Comparison of ENCODE assay signal across 9 cellular contexts in genomic region chr10:61964059-61964709, GRCh38.
DNase-seq lines count a peak whose midpoint lies in the region; ATAC-seq and TF ChIP-seq lines count a peak whose summit lies in the region.
"Had no signal": no experiment of that assay in that cellular context is flagged by ENCODE, and none has a peak within 500 bp of the region (broad histone marks: within the 10 kb centered on the region; RNA-seq: fewer than 3 reads in every experiment).

No MANE protein-coding gene starts in this region.

- no peaks in the 10 kb centered on the region for H4K20me1 ChIP-seq in hepatocyte (ENCODE audit: insufficient read depth, poor library complexity, severe bottlenecking)

- ATAC-seq in GM19395 (IDR thresholded peaks at IDR 0.05; ENCODE audit: unreplicated experiment) (peak; percentile 35), activated B cell treated with CpG ODN at 0.5 μM for 24 hours (ENCODE audit: low read depth) (no peak), HG03442 (IDR thresholded peaks at IDR 0.05; ENCODE audit: unreplicated experiment) (no peak), aorta (ENCODE audit: low FRiP score) (no peak)

- 25% methylated on average over 3 of the region's 3 CpGs for WGBS in hepatocyte (ENCODE audit: low lambda C conversion rate, missing lambda C conversion rate)
- WGBS in aorta, 2 donors = 2 to 9% methylated on average over 3 of the region's 3 CpGs

- no peak overlapping the region for H3K4me3 ChIP-seq in AG04450 (ENCODE audit: low read depth, low read length)
- H3K4me3 ChIP-seq in hepatocyte = no peak overlapping the region
- H3K4me3 ChIP-seq in aorta (ENCODE audit: low read length in 2 of 2) = peak overlapping the region in 1 of 2 donors; percentile 54

- CTCF ChIA-PET in AG04450 (lab: Charles Lee) (interaction anchor here (0.5 to 1.6 kb wide), 3 partner anchors 9 to 21 kb away, joined by 3 to 7 read pairs (median 3); no protein-coding TSS in a partner anchor), activated B cell treated with CpG ODN at 0.5 μM for 24 hours (lab: Charles Lee) (interaction anchor here (1.6 kb wide), 1 partner anchor 213 kb away, joined by 4 read pairs; no protein-coding TSS in a partner anchor)

- peaks cover 80% of the 10 kb centered on the region for H3K4me1 Mint-ChIP-seq in activated B cell treated with CpG ODN at 0.5 μM for 24 hours

- no peaks in the 10 kb centered on the region for H3K9me3 Mint-ChIP-seq in activated B cell treated with CpG ODN at 0.5 μM for 24 hours

- peak overlapping the region; percentile 33 for H3K27ac ChIP-seq in AG04450 (ENCODE audit: low read depth, low read length)
- H3K27ac ChIP-seq in hepatocyte = peak overlapping the region; percentile 88
- peak overlapping the region in 1 of 2 donors; percentile 94 for H3K27ac ChIP-seq in aorta (ENCODE audit: low read depth in 1 of 2, low read length in 2 of 2)

- H3K9me2 ChIP-seq in hepatocyte (replicated peaks; ENCODE audit: insufficient read depth) = no peaks in the 10 kb centered on the region

- DNase-seq in AG04450 (ENCODE audit: low read depth, low spot score) (no peak), activated B cell treated with CpG ODN at 0.5 μM for 24 hours (no peak), hepatocyte (ENCODE audit: low spot score) (no peak), CD1c-positive myeloid dendritic cell (ENCODE audit: extremely low spot score) (no peak), HCEC 1CT (no peak), aorta (no peak)
- DNase-seq: NCI-H2171 had no signal

- no peak overlapping the region for H2AFZ ChIP-seq in hepatocyte

- H3K79me2 ChIP-seq in hepatocyte = peaks cover 71% of the 10 kb centered on the region

- H3K27me3 Mint-ChIP-seq in activated B cell treated with CpG ODN at 0.5 μM for 24 hours = no peaks in the 10 kb centered on the region

- H3K27ac Mint-ChIP-seq in activated B cell treated with CpG ODN at 0.5 μM for 24 hours = peak overlapping the region; percentile 88

- peak overlapping the region; percentile 59 for H3K4me2 ChIP-seq in hepatocyte

- H3K27me3 ChIP-seq in AG04450 (ENCODE audit: control insufficient read depth, insufficient read depth, low read length) (no peaks in the 10 kb centered on the region), hepatocyte (no peaks in the 10 kb centered on the region), aorta (ENCODE audit: control insufficient read depth in 1 of 2, insufficient read depth in 2 of 2, low read length in 1 of 2) (no peaks in the 10 kb centered on the region)

- peaks cover 59% of the 10 kb centered on the region for H3K36me3 Mint-ChIP-seq in activated B cell treated with CpG ODN at 0.5 μM for 24 hours (ENCODE audit: low read depth)

- no peaks in the 10 kb centered on the region for H3K36me3 ChIP-seq in hepatocyte (replicated peaks; ENCODE audit: insufficient read depth, low read depth)
- H3K36me3 ChIP-seq in aorta (ENCODE audit: control insufficient read depth in 1 of 2, insufficient read depth in 2 of 2, low read length in 1 of 2) = no peaks in the 10 kb centered on the region

- H3K4me1 ChIP-seq in hepatocyte (ENCODE audit: insufficient read depth) (peaks cover 70% of the 10 kb centered on the region), aorta (ENCODE audit: control insufficient read depth in 1 of 2, insufficient read depth in 2 of 2, low read length in 2 of 2) (peaks cover 1 to 3% of the 10 kb centered on the region in 2 donors)

- POLR2A ChIA-PET in AG04450 (lab: Yijun Ruan, JAX) = no interaction called here
- POLR2A ChIA-PET in activated B cell treated with CpG ODN at 0.5 μM for 24 hours (lab: Charles Lee) = interaction anchor here (0.6 to 5.6 kb wide), 13 partner anchors 9 to 1146 kb away, joined by 3 to 63 read pairs (median 6); partner anchors contain the start of gene ARID5B

- intact Hi-C loops in activated B cell treated with CpG ODN at 0.5 μM for 24 hours (cut with micrococcal nuclease) (loop anchor here (2.0 kb wide), 2 partner anchors 19 to 23 kb away; no protein-coding TSS in a partner anchor), aorta (cut with DNase I) (no loop called here)

- TF ChIP-seq CTCF in AG04450 (IDR thresholded peaks at IDR 0.05; ENCODE audit: low read depth, low read length) (no peak), activated B cell treated with CpG ODN at 0.5 μM for 24 hours (IDR thresholded peaks at IDR 0.05) (no peak), hepatocyte (IDR thresholded peaks at IDR 0.05; ENCODE audit: poor library complexity) (no peak)

- peak overlapping the region; percentile 56 for H3K4me3 Mint-ChIP-seq in activated B cell treated with CpG ODN at 0.5 μM for 24 hours

- no peaks in the 10 kb centered on the region for H3K9me3 ChIP-seq in AG04450 (ENCODE audit: control insufficient read depth, insufficient read depth, low read length)
- H3K9me3 ChIP-seq in hepatocyte (ENCODE audit: low read depth) = no peaks in the 10 kb centered on the region
- no peaks in the 10 kb centered on the region for H3K9me3 ChIP-seq in aorta (ENCODE audit: control insufficient read depth, low read length)
